Comparison of ENCODE assay signal across 9 cellular contexts in the genomic region with DNA sequence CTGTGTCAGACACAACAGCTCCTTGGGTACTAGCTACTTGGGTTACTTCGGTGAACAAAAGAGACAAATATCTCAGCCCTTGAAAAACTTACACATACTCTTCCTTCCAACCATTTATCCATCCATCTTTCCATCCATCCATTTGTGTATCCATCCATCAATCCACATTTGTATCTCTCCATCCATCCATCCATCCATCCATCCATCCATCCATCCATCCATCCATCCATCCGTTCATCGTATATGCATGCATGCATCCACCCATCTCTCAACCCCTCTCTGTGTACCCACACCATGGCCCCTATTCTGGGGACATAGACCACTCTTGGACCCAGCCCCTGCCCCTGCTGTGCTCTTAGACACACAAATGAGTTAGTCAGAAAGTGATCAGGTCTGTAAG. TPM values are rescaled to one million over a fixed set of nuclear protein-coding genes. Genes with fewer than 3 reads are reported as not detected.
"Had no signal": no experiment of that assay in that cellular context is flagged by ENCODE, and none has a peak within 500 bp of the region (broad histone marks: within the 10 kb centered on the region; RNA-seq: fewer than 3 reads in every experiment).

No MANE protein-coding gene starts in this region.

- DNase-seq: GDM1, GF-D8 had no signal

- ATAC-seq: GM12878 had no signal

- H3K4me3 ChIP-seq: GM12878 had no signal

- FAIRE-seq: G401.6, GM12878, GM12891, GM12892, GM18507, GM19239 had no signal

RNA-seq across cellular contexts. Expression of a gene that starts 40.2 kb away (rescaled TPM):
- total RNA-seq: G401 had no signal

RNA-seq across cellular contexts. Expression of a gene that starts 55.3 kb away (rescaled TPM):
- total RNA-seq: GM12878 had no signal
